In the genomic region with DNA sequence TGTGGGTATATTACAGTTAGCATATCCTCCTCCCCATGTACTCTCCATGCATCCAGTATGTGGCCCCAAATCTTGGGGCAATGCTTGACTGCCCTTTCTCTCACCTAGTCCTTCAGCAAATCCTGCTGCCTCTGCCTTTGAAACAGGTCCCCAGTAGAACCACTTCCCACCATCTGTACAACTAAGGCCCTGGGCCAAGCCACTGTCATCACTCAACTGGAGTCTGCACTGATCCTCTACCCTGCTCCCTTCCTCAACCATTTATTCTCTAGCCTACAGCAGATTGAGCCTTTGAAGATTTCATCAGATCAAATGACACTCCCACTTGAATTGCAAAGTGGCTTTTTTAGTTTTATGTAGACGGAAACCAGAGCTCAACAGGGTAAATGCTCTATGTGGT, we compare ENCODE assay signal across 13 cellular contexts.
"Had no signal": no experiment of that assay in that cellular context is flagged by ENCODE, and none has a peak within 500 bp of the region (broad histone marks: within the 10 kb centered on the region; RNA-seq: fewer than 3 reads in every experiment).

No MANE protein-coding gene starts in this region.

- ATAC-seq: naive thymus-derived CD8-positive, alpha-beta T cell; pancreas; sciatic nerve; upper lobe of right lung had no signal

- DNase-seq: activated CD4-positive, alpha-beta T cell treated with anti-CD3 and anti-CD28 coated beads, Interleukin-2, amount 50 U/mL, for 1 hour; activated naive CD4-positive, alpha-beta T cell; activated naive CD8-positive, alpha-beta T cell treated with anti-CD3 and anti-CD28 coated beads, Interleukin-2, amount 10 ng/mL, durations not matched to agents 7 days and 5 days; activated T-cell treated with anti-CD3 and anti-CD28 coated beads for 4 hours; central memory CD4-positive, alpha-beta T cell; endodermal cell; head of caudate nucleus; mesenchymal stem cell; naive thymus-derived CD8-positive, alpha-beta T cell; pancreas; testis; upper lobe of right lung had no signal

- H3K36me3 ChIP-seq: pancreas, upper lobe of right lung had no signal

- H3K9me3 ChIP-seq: pancreas, testis, upper lobe of right lung had no signal

- H3K4me3 ChIP-seq: pancreas, testis, upper lobe of right lung had no signal

- H3K27me3 ChIP-seq: testis, upper lobe of right lung had no signal

- H3K4me1 ChIP-seq: pancreas, testis, upper lobe of right lung had no signal
